21 cellular contexts compared by ENCODE assay signal in genomic region chr13:39311619-39312018, GRCh38.
DNase-seq lines count a peak whose midpoint lies in the region; ATAC-seq and TF ChIP-seq lines count a peak whose summit lies in the region.
"Had no signal": no experiment of that assay in that cellular context is flagged by ENCODE, and none has a peak within 500 bp of the region (broad histone marks: within the 10 kb centered on the region; RNA-seq: fewer than 3 reads in every experiment).

No MANE protein-coding gene starts in this region.

- ATAC-seq in Right ventricle myocardium inferior: peak; percentile 87
- no peak for ATAC-seq in GM19035 (IDR thresholded peaks at IDR 0.05; ENCODE audit: unreplicated experiment)
- no peak for ATAC-seq in HG03520 (IDR thresholded peaks at IDR 0.05; ENCODE audit: unreplicated experiment)
- ATAC-seq: activated CD8-positive, alpha-beta T cell treated with anti-CD3 and anti-CD28 coated beads, Interleukin-2, amount 10 ng/mL, durations not matched to agents 7 days and 5 days had no signal

- no peak for TF ChIP-seq POLR2A in testis (IDR thresholded peaks at IDR 0.05)

- intact Hi-C loops in Right ventricle myocardium inferior (cut with DNase I) (loop anchor here (5.0 kb wide), 1 partner anchor 34 kb away; no protein-coding TSS in a partner anchor), testis (cut with DNase I; ENCODE audit: low total_unique reads) (no loop called here)

- DNase-seq in Right ventricle myocardium inferior (ENCODE audit: missing footprints): no peak
- no peak for DNase-seq in right atrium auricular region (ENCODE audit: low spot score)
- DNase-seq in choroid plexus epithelial cell (ENCODE audit: low read depth): peak; percentile 28
- DNase-seq in kidney tubule cell (ENCODE audit: low spot score): peak; percentile 51
- no peak for DNase-seq in cortex of kidney (lab: John Stamatoyannopoulos, UW)
- DNase-seq in testis: no peak
- DNase-seq: activated CD4-positive, CD25-positive, alpha-beta regulatory T cell; activated CD8-positive, alpha-beta T cell treated with anti-CD3 and anti-CD28 coated beads, Interleukin-2, amount 10 ng/mL, durations not matched to agents 7 days and 5 days; activated T-cell treated with anti-CD3 and anti-CD28 coated beads, Interleukin-2, amount 50 U/mL, for 48 hours; C1 segment of cervical spinal cord; caudate nucleus; effector CD4-positive, alpha-beta T cell; NCI-H187; NCI-H446; Peyer's patch; stimulated activated CD4-positive, alpha-beta T cell treated with anti-CD3 and anti-CD28 coated beads, Interleukin-2, amount 100 ng/mL, for 24 hours; stomach had no signal

- no peak for TF ChIP-seq CTCF in right atrium auricular region (IDR thresholded peaks at IDR 0.05)
- TF ChIP-seq CTCF in choroid plexus epithelial cell (conservative IDR thresholded peaks at IDR 0.05; ENCODE audit: low read depth, low read length): no peak
- TF ChIP-seq CTCF in testis (IDR thresholded peaks at IDR 0.05): no peak

- H3K9me3 ChIP-seq in right atrium auricular region (no peaks in the 10 kb centered on the region), testis (no peaks in the 10 kb centered on the region)
- H3K9me3 ChIP-seq: esophagus muscularis mucosa, Peyer's patch, stomach had no signal

- H3K36me3 ChIP-seq in right atrium auricular region (no peaks in the 10 kb centered on the region), testis (ENCODE audit: low read depth, missing control alignments) (no peaks in the 10 kb centered on the region)
- H3K36me3 ChIP-seq: esophagus muscularis mucosa, Peyer's patch, stomach had no signal

- H3K4me1 ChIP-seq in right atrium auricular region: peaks cover 0 to 17% of the 10 kb centered on the region in 2 donors
- H3K4me1 ChIP-seq in testis: no peaks in the 10 kb centered on the region
- H3K4me1 ChIP-seq: Peyer's patch had no signal

- WGBS in testis, 2 donors: 35 to 47% methylated on average over 4 of the region's 4 CpGs

- no peak overlapping the region for H3K27ac ChIP-seq in right atrium auricular region
- H3K27ac ChIP-seq in testis: no peak overlapping the region
- H3K27ac ChIP-seq: esophagus muscularis mucosa, Peyer's patch, SK-N-MC, stomach had no signal

- H3K27me3 ChIP-seq in right atrium auricular region: no peaks in the 10 kb centered on the region
- no peaks in the 10 kb centered on the region for H3K27me3 ChIP-seq in testis
- H3K27me3 ChIP-seq: esophagus muscularis mucosa, Peyer's patch, stomach had no signal

- H3K4me3 ChIP-seq in right atrium auricular region (no peak overlapping the region), choroid plexus epithelial cell (ENCODE audit: low read depth, low read length) (no peak overlapping the region), testis (no peak overlapping the region)
- H3K4me3 ChIP-seq: esophagus muscularis mucosa, Peyer's patch, SK-N-MC, stomach had no signal

Comparison
In these comparisons a context has a peak if more than half of its experiments do, and no peak if none do; other contexts are left out.
1. DNase-seq: peak in choroid plexus epithelial cell (single experiment) and kidney tubule cell (single experiment); none in Right ventricle myocardium inferior (single experiment), right atrium auricular region (single experiment), cortex of kidney (single experiment) and testis (single experiment).